Comparison of ENCODE assay signal across 8 cellular contexts in genomic region chr2:63861220-63861822, GRCh38. TPM values are rescaled to one million over a fixed set of nuclear protein-coding genes. Genes with fewer than 3 reads are reported as not detected.
A peak's percentile ranks its signal among the peaks of the same experiment; 100 is the strongest.
DNase-seq lines count a peak whose midpoint lies in the region; ATAC-seq lines count a peak whose summit lies in the region.

No MANE protein-coding gene starts in this region.

- intact Hi-C loops in left ventricle myocardium superior (cut with micrococcal nuclease) = loop anchor here (10.0 kb wide), 1 partner anchor 167 kb away; no protein-coding TSS in a partner anchor

- H3K4me3 Mint-ChIP-seq in activated naive CD8-positive, alpha-beta T cell treated with anti-CD3 and anti-CD28 coated beads, Interleukin-2, amount 50 U/mL, for 24 hours = no peak overlapping the region

- H3K4me1 Mint-ChIP-seq in activated naive CD8-positive, alpha-beta T cell treated with anti-CD3 and anti-CD28 coated beads, Interleukin-2, amount 50 U/mL, for 24 hours = peaks cover 52% of the 10 kb centered on the region

- DNase-seq in NCI-H2081 (lab: John Stamatoyannopoulos, UW) (peak; percentile 29 to 37), NCI-H2081 treated with DMSO at 0.1 percent for 48 hours (lab: John Stamatoyannopoulos, UW) (no peak), SHP77 treated with DMSO at 0.1 percent for 48 hours (lab: John Stamatoyannopoulos, UW) (peak; percentile 28), left ventricle myocardium superior (no peak)
- DNase-seq in activated naive CD8-positive, alpha-beta T cell treated with anti-CD3 and anti-CD28 coated beads, Interleukin-2, amount 50 U/mL, for 24 hours = peak; percentile 53
- DNase-seq in stimulated activated CD4-positive, alpha-beta T cell treated with anti-CD3 and anti-CD28 coated beads, Interleukin-12 subunit alpha, Interleukin-12 subunit beta, amount 100 ng/mL, for 4 hours = peak; percentile 34

- H3K9me3 Mint-ChIP-seq in activated naive CD8-positive, alpha-beta T cell treated with anti-CD3 and anti-CD28 coated beads, Interleukin-2, amount 50 U/mL, for 24 hours = no peaks in the 10 kb centered on the region

- H3K27me3 Mint-ChIP-seq in activated naive CD8-positive, alpha-beta T cell treated with anti-CD3 and anti-CD28 coated beads, Interleukin-2, amount 50 U/mL, for 24 hours = no peaks in the 10 kb centered on the region

- ATAC-seq in HG03354 (IDR thresholded peaks at IDR 0.05; ENCODE audit: poor library complexity, severe bottlenecking, unreplicated experiment) = peak; percentile 82
- ATAC-seq in activated naive CD8-positive, alpha-beta T cell treated with anti-CD3 and anti-CD28 coated beads, Interleukin-2, amount 50 U/mL, for 24 hours = peak; percentile 58
- ATAC-seq in left ventricle myocardium superior = peak; percentile 61
- ATAC-seq in HG03095 (IDR thresholded peaks at IDR 0.05; ENCODE audit: unreplicated experiment) = no peak

- H3K36me3 Mint-ChIP-seq in activated naive CD8-positive, alpha-beta T cell treated with anti-CD3 and anti-CD28 coated beads, Interleukin-2, amount 50 U/mL, for 24 hours (ENCODE audit: low read depth) = peaks cover 37% of the 10 kb centered on the region

- H3K27ac Mint-ChIP-seq in activated naive CD8-positive, alpha-beta T cell treated with anti-CD3 and anti-CD28 coated beads, Interleukin-2, amount 50 U/mL, for 24 hours = peak overlapping the region; percentile 2

RNA-seq across cellular contexts. Expression of gene UGP2, which starts 19.6 kb away (rescaled TPM):
- total RNA-seq in left ventricle myocardium superior = 368 TPM

Comparison
In these comparisons a context has a peak if more than half of its experiments do, and no peak if none do; other contexts are left out.
1. DNase-seq: peak in NCI-H2081 (2 of 2), SHP77 treated with DMSO at 0.1 percent for 48 hours (single experiment), activated naive CD8-positive, alpha-beta T cell treated with anti-CD3 and anti-CD28 coated beads, Interleukin-2, amount 50 U/mL, for 24 hours (single experiment) and stimulated activated CD4-positive, alpha-beta T cell treated with anti-CD3 and anti-CD28 coated beads, Interleukin-12 subunit alpha, Interleukin-12 subunit beta, amount 100 ng/mL, for 4 hours (single experiment); none in NCI-H2081 treated with DMSO at 0.1 percent for 48 hours (single experiment) and left ventricle myocardium superior (single experiment).